ENCODE assay signal across 1 cellular context in the genomic region with DNA sequence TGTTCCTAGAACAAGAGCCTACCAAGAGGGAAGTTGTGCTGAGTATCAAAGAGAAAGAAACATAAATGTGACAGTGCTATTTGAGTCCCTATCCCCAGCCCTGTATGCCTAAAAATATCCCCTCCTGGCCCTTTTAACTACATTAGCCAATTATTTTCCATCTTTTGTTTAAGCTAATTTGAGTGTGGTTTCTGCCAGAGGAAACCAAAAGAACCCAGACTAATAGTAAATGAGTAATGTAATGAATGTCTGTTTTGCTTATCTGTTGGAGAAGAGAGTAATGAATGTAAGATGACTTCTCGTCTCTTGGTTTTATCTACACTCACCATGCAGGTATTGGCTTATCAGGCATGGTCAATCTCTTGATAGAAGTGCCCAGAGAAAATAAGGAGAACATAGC.
A peak's percentile ranks its signal among the peaks of the same experiment; 100 is the strongest.
TF ChIP-seq lines count a peak whose summit lies in the region.

No MANE protein-coding gene starts in this region.

TF ChIP-seq in SK-N-SH, 30 proteins besides CTCF, POLR2A, EP300 and RAD21 (continued from another document):
- no peak for TF ChIP-seq REST (IDR thresholded peaks at IDR 0.05; ENCODE audit: low read depth, low read length)
- TF ChIP-seq MXI1 (IDR thresholded peaks at IDR 0.05; ENCODE audit: low read depth, low read length): no peak
- TF ChIP-seq RCOR1 (IDR thresholded peaks at IDR 0.05; ENCODE audit: low read length): no peak
- peak; percentile 50; the same call in 1 of the 2 replicates for TF ChIP-seq POLR2AphosphoS5 (IDR thresholded peaks at IDR 0.05; ENCODE audit: low read depth, low read length)
- no peak for TF ChIP-seq SIN3A (IDR thresholded peaks at IDR 0.05; ENCODE audit: borderline replicate concordance, low read depth, low read length)
- TF ChIP-seq, protein P1, sequence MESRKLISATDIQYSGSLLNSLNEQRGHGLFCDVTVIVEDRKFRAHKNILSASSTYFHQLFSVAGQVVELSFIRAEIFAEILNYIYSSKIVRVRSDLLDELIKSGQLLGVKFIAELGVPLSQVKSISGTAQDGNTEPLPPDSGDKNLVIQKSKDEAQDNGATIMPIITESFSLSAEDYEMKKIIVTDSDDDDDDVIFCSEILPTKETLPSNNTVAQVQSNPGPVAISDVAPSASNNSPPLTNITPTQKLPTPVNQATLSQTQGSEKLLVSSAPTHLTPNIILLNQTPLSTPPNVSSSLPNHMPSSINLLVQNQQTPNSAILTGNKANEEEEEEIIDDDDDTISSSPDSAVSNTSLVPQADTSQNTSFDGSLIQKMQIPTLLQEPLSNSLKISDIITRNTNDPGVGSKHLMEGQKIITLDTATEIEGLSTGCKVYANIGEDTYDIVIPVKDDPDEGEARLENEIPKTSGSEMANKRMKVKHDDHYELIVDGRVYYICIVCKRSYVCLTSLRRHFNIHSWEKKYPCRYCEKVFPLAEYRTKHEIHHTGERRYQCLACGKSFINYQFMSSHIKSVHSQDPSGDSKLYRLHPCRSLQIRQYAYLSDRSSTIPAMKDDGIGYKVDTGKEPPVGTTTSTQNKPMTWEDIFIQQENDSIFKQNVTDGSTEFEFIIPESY (IDR thresholded peaks at IDR 0.05; ENCODE audit: borderline replicate concordance, low read depth): no peak
- peak; percentile 57; the same call in 1 of the 2 replicates for TF ChIP-seq JUND (IDR thresholded peaks at IDR 0.05)
- no peak for TF ChIP-seq ELF1 (IDR thresholded peaks at IDR 0.05)
- TF ChIP-seq FOXJ3 (CRISPR knock-in tag; IDR thresholded peaks at IDR 0.05): no peak
- no peak for TF ChIP-seq YY1 (IDR thresholded peaks at IDR 0.05; ENCODE audit: low read depth)
- TF ChIP-seq TAF1 (IDR thresholded peaks at IDR 0.05; ENCODE audit: borderline replicate concordance, low read depth, low read length): no peak
- TF ChIP-seq USF2 (IDR thresholded peaks at IDR 0.05; ENCODE audit: borderline replicate concordance, low read depth, low read length): no peak
- peak; percentile 74 for TF ChIP-seq TCF12 (IDR thresholded peaks at IDR 0.05)
- TF ChIP-seq, protein P2, sequence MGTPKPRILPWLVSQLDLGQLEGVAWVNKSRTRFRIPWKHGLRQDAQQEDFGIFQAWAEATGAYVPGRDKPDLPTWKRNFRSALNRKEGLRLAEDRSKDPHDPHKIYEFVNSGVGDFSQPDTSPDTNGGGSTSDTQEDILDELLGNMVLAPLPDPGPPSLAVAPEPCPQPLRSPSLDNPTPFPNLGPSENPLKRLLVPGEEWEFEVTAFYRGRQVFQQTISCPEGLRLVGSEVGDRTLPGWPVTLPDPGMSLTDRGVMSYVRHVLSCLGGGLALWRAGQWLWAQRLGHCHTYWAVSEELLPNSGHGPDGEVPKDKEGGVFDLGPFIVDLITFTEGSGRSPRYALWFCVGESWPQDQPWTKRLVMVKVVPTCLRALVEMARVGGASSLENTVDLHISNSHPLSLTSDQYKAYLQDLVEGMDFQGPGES (IDR thresholded peaks at IDR 0.05; ENCODE audit: low read depth, low read length): no peak
- TF ChIP-seq PBX3 (IDR thresholded peaks at IDR 0.05): peak; percentile 68
- no peak for TF ChIP-seq MAX (IDR thresholded peaks at IDR 0.05; ENCODE audit: low read depth)
- peak; percentile 56; the same call in 1 of the 2 replicates for TF ChIP-seq FOXM1 (IDR thresholded peaks at IDR 0.05; ENCODE audit: low read depth)
- no peak for TF ChIP-seq RXRA (IDR thresholded peaks at IDR 0.05; ENCODE audit: borderline replicate concordance, low read depth)
- TF ChIP-seq RFX5 (IDR thresholded peaks at IDR 0.05; ENCODE audit: low read length): no peak
- no peak for TF ChIP-seq EZH2phosphoT487 (IDR thresholded peaks at IDR 0.05; ENCODE audit: borderline replicate concordance, low read depth)
- peak; percentile 34 for TF ChIP-seq CHD2 (IDR thresholded peaks at IDR 0.05; ENCODE audit: low read length, partially characterized antibody)
- no peak for TF ChIP-seq USF1 (IDR thresholded peaks at IDR 0.05; ENCODE audit: borderline replicate concordance, low read depth)
- TF ChIP-seq GATA2 (CRISPR knock-in tag; IDR thresholded peaks at IDR 0.05): no peak
- no peak for TF ChIP-seq GABPA (IDR thresholded peaks at IDR 0.05; ENCODE audit: low read depth)
- TF ChIP-seq MEF2A (IDR thresholded peaks at IDR 0.05; ENCODE audit: borderline replicate concordance, low read depth): 0 out of 2 replicates have a peak, but pooled peaks have one; percentile 32
- TF ChIP-seq NFIC (IDR thresholded peaks at IDR 0.05; ENCODE audit: borderline replicate concordance): peak; percentile 30; the same call in 1 of the 2 replicates
- no peak for TF ChIP-seq TEAD4 (IDR thresholded peaks at IDR 0.05; ENCODE audit: borderline replicate concordance, insufficient read depth)
